15 cellular contexts compared by ENCODE assay signal in genomic region chr12:94686834-94687628, GRCh38. TPM values are rescaled to one million over a fixed set of nuclear protein-coding genes. Genes with fewer than 3 reads are reported as not detected.
"Had no signal": no experiment of that assay in that cellular context is flagged by ENCODE, and none has a peak within 500 bp of the region (broad histone marks: within the 10 kb centered on the region; RNA-seq: fewer than 3 reads in every experiment).

No MANE protein-coding gene starts in this region.

- H3K27me3 ChIP-seq: dorsolateral prefrontal cortex, heart right ventricle, sigmoid colon had no signal

- H3K4me3 ChIP-seq: dorsolateral prefrontal cortex, heart right ventricle, sigmoid colon, thoracic aorta had no signal

- H3K9me3 ChIP-seq: heart right ventricle, sigmoid colon, thoracic aorta had no signal

- H3K27ac ChIP-seq: dorsolateral prefrontal cortex had no signal

- H3K36me3 ChIP-seq: heart right ventricle, sigmoid colon, thoracic aorta had no signal

- DNase-seq: activated B cell treated with CpG ODN at 0.5 μM for 24 hours; activated CD4-positive, alpha-beta T cell treated with anti-CD3 and anti-CD28 coated beads, Interleukin-2, amount 10 ng/mL, durations not matched to agents 7 days and 5 days; activated CD8-positive, alpha-beta memory T cell treated with anti-CD3 and anti-CD28 coated beads for 24 hours; activated naive CD4-positive, alpha-beta T cell treated with anti-CD3 and anti-CD28 coated beads, Interleukin-2, amount 50 U/mL, for 16 hours; activated T-cell treated with anti-CD3 and anti-CD28 coated beads for 4 hours; amniotic stem cell; cerebellar nuclear complex; dorsolateral prefrontal cortex; heart right ventricle; mesendoderm; sigmoid colon; stimulated activated CD4-positive, alpha-beta T cell treated with anti-CD3 and anti-CD28 coated beads, Interleukin-4, amount 100 ng/mL, for 4 hours; stimulated activated naive CD8-positive, alpha-beta T cell treated with anti-CD3 and anti-CD28 coated beads, Interleukin-15, amount 100 ng/mL, for 72 hours had no signal

RNA-seq across cellular contexts. Expression of gene TMCC3, which starts 36.7 kb away (rescaled TPM):
- total RNA-seq: osteocyte had no signal
